ENCODE assay signal across 41 cellular contexts in genomic region chr9:97396256-97396655, GRCh38.
"Had no signal": no experiment of that assay in that cellular context is flagged by ENCODE, and none has a peak within 500 bp of the region (broad histone marks: within the 10 kb centered on the region; RNA-seq: fewer than 3 reads in every experiment).

No MANE protein-coding gene starts in this region.

- H3K4me1 Mint-ChIP-seq: brain had no signal

- FAIRE-seq: astrocyte, bronchial epithelial cell had no signal

- H3K36me3 Mint-ChIP-seq: activated naive CD4-positive, alpha-beta T cell treated with anti-CD3 and anti-CD28 coated beads, Interleukin-2, amount 10 ng/mL, durations not matched to agents 7 days and 5 days; activated naive CD4-positive, alpha-beta T cell treated with anti-CD3 and anti-CD28 coated beads, Interleukin-2, amount 50 U/mL, for 24 hours; activated naive CD4-positive, alpha-beta T cell treated with anti-CD3 and anti-CD28 coated beads, Interleukin-2, amount 50 U/mL, for 72 hours; activated naive CD8-positive, alpha-beta T cell; activated naive CD8-positive, alpha-beta T cell treated with anti-CD3 and anti-CD28 coated beads for 36 hours; activated naive CD8-positive, alpha-beta T cell treated with anti-CD3 and anti-CD28 coated beads, Interleukin-2, amount 10 ng/mL, durations not matched to agents 7 days and 5 days; brain had no signal

- H3K4me3 Mint-ChIP-seq: activated naive CD4-positive, alpha-beta T cell treated with anti-CD3 and anti-CD28 coated beads for 36 hours; activated naive CD4-positive, alpha-beta T cell treated with anti-CD3 and anti-CD28 coated beads, Interleukin-2, amount 10 ng/mL, durations not matched to agents 7 days and 5 days; activated naive CD4-positive, alpha-beta T cell treated with anti-CD3 and anti-CD28 coated beads, Interleukin-2, amount 50 U/mL, for 24 hours; activated naive CD8-positive, alpha-beta T cell; activated naive CD8-positive, alpha-beta T cell treated with anti-CD3 and anti-CD28 coated beads for 36 hours; activated naive CD8-positive, alpha-beta T cell treated with anti-CD3 and anti-CD28 coated beads, Interleukin-2, amount 50 U/mL, for 24 hours; activated T-cell treated with anti-CD3 and anti-CD28 coated beads, Interleukin-2, amount 50 U/mL, for 24 hours; activated T-cell treated with anti-CD3 and anti-CD28 coated beads, Interleukin-2, amount 50 U/mL, for 4 hours; activated T-helper 1 cell treated with anti-CD3 and anti-CD28 coated beads, Interleukin-12 subunit alpha, Interleukin-12 subunit beta, Interleukin-2, Interleukin-4 antibody, amounts not matched to agents 30 ng/mL and 10 ng/mL and 1 ng/mL, durations not matched to agents 14 hours and 24 hours and 36 hours; brain; central memory CD8-positive, alpha-beta T cell had no signal

- H3K4me3 ChIP-seq: adrenal gland, ascending aorta, body of pancreas, breast epithelium, cardiac muscle cell had no signal

- H3K9me3 Mint-ChIP-seq: activated naive CD4-positive, alpha-beta T cell treated with anti-CD3 and anti-CD28 coated beads for 36 hours; activated naive CD4-positive, alpha-beta T cell treated with anti-CD3 and anti-CD28 coated beads, Interleukin-2, amount 10 ng/mL, durations not matched to agents 7 days and 5 days; activated naive CD4-positive, alpha-beta T cell treated with anti-CD3 and anti-CD28 coated beads, Interleukin-2, amount 50 U/mL, for 24 hours; activated naive CD4-positive, alpha-beta T cell treated with anti-CD3 and anti-CD28 coated beads, Interleukin-2, amount 50 U/mL, for 72 hours; activated naive CD8-positive, alpha-beta T cell treated with anti-CD3 and anti-CD28 coated beads for 36 hours; activated naive CD8-positive, alpha-beta T cell treated with anti-CD3 and anti-CD28 coated beads, Interleukin-2, amount 10 ng/mL, durations not matched to agents 7 days and 5 days; activated naive CD8-positive, alpha-beta T cell treated with anti-CD3 and anti-CD28 coated beads, Interleukin-2, amount 50 U/mL, for 24 hours; activated T-cell treated with anti-CD3 and anti-CD28 coated beads, Interleukin-2, amount 50 U/mL, for 24 hours; activated T-cell treated with anti-CD3 and anti-CD28 coated beads, Interleukin-2, amount 50 U/mL, for 4 hours; activated T-cell treated with anti-CD3 and anti-CD28 coated beads, Interleukin-2, amount 50 U/mL, for 72 hours; activated T-helper 1 cell treated with anti-CD3 and anti-CD28 coated beads, Interleukin-12 subunit alpha, Interleukin-12 subunit beta, Interleukin-2, Interleukin-4 antibody, amounts not matched to agents 30 ng/mL and 10 ng/mL and 1 ng/mL, durations not matched to agents 14 hours and 24 hours and 36 hours; activated T-helper 17 cell treated with anti-CD3 and anti-CD28 coated beads, Interleukin-2, amount 50 U/mL, for 72 hours; activated T-helper 2 cell treated with anti-CD3 and anti-CD28 coated beads, Interferon-gamma antibody, Interleukin-2, Interleukin-4, amounts not matched to agents 10 μg/mL and 5 μg/mL and 100 μg/mL, durations not matched to agents 14 hours and 24 hours and 36 hours; central memory CD8-positive, alpha-beta T cell had no signal

- H3K9me3 ChIP-seq: adrenal gland, ascending aorta, body of pancreas, breast epithelium had no signal

- H3K27ac Mint-ChIP-seq: activated naive CD4-positive, alpha-beta T cell treated with anti-CD3 and anti-CD28 coated beads for 36 hours; activated naive CD4-positive, alpha-beta T cell treated with anti-CD3 and anti-CD28 coated beads, Interleukin-2, amount 10 ng/mL, durations not matched to agents 7 days and 5 days; activated naive CD4-positive, alpha-beta T cell treated with anti-CD3 and anti-CD28 coated beads, Interleukin-2, amount 50 U/mL, for 24 hours; activated naive CD4-positive, alpha-beta T cell treated with anti-CD3 and anti-CD28 coated beads, Interleukin-2, amount 50 U/mL, for 72 hours; activated naive CD8-positive, alpha-beta T cell; activated naive CD8-positive, alpha-beta T cell treated with anti-CD3 and anti-CD28 coated beads for 36 hours; activated naive CD8-positive, alpha-beta T cell treated with anti-CD3 and anti-CD28 coated beads, Interleukin-2, amount 10 ng/mL, durations not matched to agents 7 days and 5 days; activated naive CD8-positive, alpha-beta T cell treated with anti-CD3 and anti-CD28 coated beads, Interleukin-2, amount 50 U/mL, for 24 hours; activated T-cell treated with anti-CD3 and anti-CD28 coated beads, Interleukin-2, amount 50 U/mL, for 24 hours; activated T-cell treated with anti-CD3 and anti-CD28 coated beads, Interleukin-2, amount 50 U/mL, for 72 hours; activated T-helper 2 cell treated with anti-CD3 and anti-CD28 coated beads, Interferon-gamma antibody, Interleukin-2, Interleukin-4, amounts not matched to agents 10 μg/mL and 5 μg/mL and 100 μg/mL, durations not matched to agents 14 hours and 24 hours and 36 hours; brain had no signal

- H3K27ac ChIP-seq: adrenal gland, ascending aorta, body of pancreas, brain microvascular endothelial cell, breast epithelium, cardiac muscle cell had no signal

- H3K27me3 ChIP-seq: adrenal gland, ascending aorta, body of pancreas, brain microvascular endothelial cell, breast epithelium, cardiac muscle cell had no signal

- DNase-seq: activated effector memory CD4-positive, alpha-beta T cell treated with anti-CD3 and anti-CD28 coated beads, Interleukin-2, amount 50 U/mL, for 16 hours; activated effector memory CD4-positive, alpha-beta T cell treated with Interleukin-2 at 50 U/mL for 16 hours; activated gamma-delta T cell; activated gamma-delta T cell treated with Interleukin-2 at 50 U/mL for 16 hours; activated naive CD4-positive, alpha-beta T cell; activated naive CD4-positive, alpha-beta T cell treated with anti-CD3 and anti-CD28 coated beads for 36 hours; activated naive CD4-positive, alpha-beta T cell treated with anti-CD3 and anti-CD28 coated beads, Interleukin-2, amount 10 ng/mL, durations not matched to agents 7 days and 5 days; activated naive CD4-positive, alpha-beta T cell treated with anti-CD3 and anti-CD28 coated beads, Interleukin-2, amount 50 U/mL, for 16 hours; activated naive CD4-positive, alpha-beta T cell treated with Interleukin-2 at 50 U/mL for 16 hours; activated naive CD8-positive, alpha-beta T cell treated with anti-CD3 and anti-CD28 coated beads for 36 hours; activated naive CD8-positive, alpha-beta T cell treated with anti-CD3 and anti-CD28 coated beads, Interleukin-2, amount 10 ng/mL, durations not matched to agents 7 days and 5 days; activated naive CD8-positive, alpha-beta T cell treated with anti-CD3 and anti-CD28 coated beads, Interleukin-2, amount 50 U/mL, for 24 hours; activated T-cell treated with anti-CD3 and anti-CD28 coated beads for 4 hours; activated T-cell treated with anti-CD3 and anti-CD28 coated beads, Interleukin-2, amount 50 U/mL, for 1 hour; activated T-cell treated with anti-CD3 and anti-CD28 coated beads, Interleukin-2, amount 50 U/mL, for 24 hours; activated T-cell treated with anti-CD3 and anti-CD28 coated beads, Interleukin-2, amount 50 U/mL, for 4 hours; activated T-cell treated with anti-CD3 and anti-CD28 coated beads, Interleukin-2, amount 50 U/mL, for 48 hours; activated T-cell treated with anti-CD3 and anti-CD28 coated beads, Interleukin-2, amount 50 U/mL, for 72 hours; adrenal gland; amniotic stem cell; amygdala; anterior cingulate cortex; aorta; body of pancreas; brain microvascular endothelial cell; caudate nucleus; central memory CD4-positive, alpha-beta T cell; cerebellar nuclear complex had no signal

- H3K27me3 Mint-ChIP-seq: activated naive CD4-positive, alpha-beta T cell treated with anti-CD3 and anti-CD28 coated beads, Interleukin-2, amount 50 U/mL, for 24 hours; activated naive CD8-positive, alpha-beta T cell; central memory CD8-positive, alpha-beta T cell had no signal

- H3K36me3 ChIP-seq: adrenal gland, ascending aorta, brain microvascular endothelial cell, breast epithelium, cardiac muscle cell had no signal

- H3K4me1 ChIP-seq: ascending aorta, breast epithelium had no signal
